In genomic region chr20:24993337-24994185, GRCh38 we compare ENCODE assay signal across 8 cellular contexts. TPM values are rescaled to one million over a fixed set of nuclear protein-coding genes. Genes with fewer than 3 reads are reported as not detected.
DNase-seq lines count a peak whose midpoint lies in the region; TF ChIP-seq lines count a peak whose summit lies in the region.

No MANE protein-coding gene starts in this region.

- CTCF ChIA-PET in activated naive CD4-positive, alpha-beta T cell treated with anti-CD3 and anti-CD28 coated beads for 36 hours (lab: Charles Lee), result interaction anchor here (0.6 to 8.0 kb wide), 25 partner anchors 11 to 578 kb away, joined by 3 to 105 read pairs (median 5); partner anchors contain the start of genes ACSS1, ENTPD6 and PYGB

- H3K36me3 ChIP-seq in ascending aorta (no peaks in the 10 kb centered on the region), iPS-15b (ENCODE audit: control insufficient read depth, insufficient read depth, low read length) (no peaks in the 10 kb centered on the region), skeletal muscle satellite cell (ENCODE audit: insufficient read depth, low read length) (no peaks in the 10 kb centered on the region)

- peak overlapping the region; percentile 96 to 99 for H3K27ac ChIP-seq in ascending aorta

- peak in 2 of 3 experiments; percentile 40 to 53 for TF ChIP-seq CTCF in ascending aorta (IDR thresholded peaks at IDR 0.05)

- H3K9me3 Mint-ChIP-seq in activated naive CD4-positive, alpha-beta T cell treated with anti-CD3 and anti-CD28 coated beads for 36 hours, result no peaks in the 10 kb centered on the region

- peak overlapping the region; percentile 83 to 92 for H3K4me3 ChIP-seq in ascending aorta
- H3K4me3 ChIP-seq in iPS-15b (ENCODE audit: low read depth, low read length), result peak overlapping the region; percentile 94
- H3K4me3 ChIP-seq in skeletal muscle satellite cell (ENCODE audit: low read length), result peak overlapping the region; percentile 95

- DNase-seq in activated naive CD4-positive, alpha-beta T cell treated with anti-CD3 and anti-CD28 coated beads for 36 hours, result no peak
- DNase-seq in activated naive CD4-positive, alpha-beta T cell (lab: John Stamatoyannopoulos, UW), result no peak
- DNase-seq in NCI-H2171 (lab: John Stamatoyannopoulos, UW) (peak; percentile 15), ascending aorta (ENCODE audit: low spot score in 2 of 2) (peak in 1 of 2 donors; percentile 28), occipital lobe (lab: John Stamatoyannopoulos, UW) (no peak)
- DNase-seq in NK-92 treated with Interleukin-12 subunit alpha and Interleukin-12 subunit beta, amount 100 ng/mL, for 24 hours (lab: John Stamatoyannopoulos, UW), result no peak

- H3K27ac Mint-ChIP-seq in activated naive CD4-positive, alpha-beta T cell treated with anti-CD3 and anti-CD28 coated beads for 36 hours, result peak overlapping the region; percentile 90

- H3K27me3 ChIP-seq in ascending aorta (no peaks in the 10 kb centered on the region), iPS-15b (ENCODE audit: control insufficient read depth, insufficient read depth, low read length) (peaks cover 5% of the 10 kb centered on the region), skeletal muscle satellite cell (ENCODE audit: control insufficient read depth, insufficient read depth, low read length) (peaks cover 17% of the 10 kb centered on the region)

- peaks cover 47% of the 10 kb centered on the region for H3K4me1 Mint-ChIP-seq in activated naive CD4-positive, alpha-beta T cell treated with anti-CD3 and anti-CD28 coated beads for 36 hours (ENCODE audit: low read depth)

- intact Hi-C loops in activated naive CD4-positive, alpha-beta T cell treated with anti-CD3 and anti-CD28 coated beads for 36 hours (cut with micrococcal nuclease), result loop anchor here (1.0 to 5.0 kb wide), 5 partner anchors 43 to 629 kb away; partner anchors contain the start of genes ABHD12, GINS1 and NANP
- intact Hi-C loops in ascending aorta (cut with DNase I), result loop anchor here (1.0 to 10.0 kb wide), 9 partner anchors 186 to 1639 kb away; partner anchors contain the start of genes ABHD12, CST3, ENTPD6 and NXT1

- H3K4me3 Mint-ChIP-seq in activated naive CD4-positive, alpha-beta T cell treated with anti-CD3 and anti-CD28 coated beads for 36 hours, result peak overlapping the region; percentile 89

- no peaks in the 10 kb centered on the region for H3K9me3 ChIP-seq in ascending aorta
- no peaks in the 10 kb centered on the region for H3K9me3 ChIP-seq in iPS-15b (ENCODE audit: control insufficient read depth, insufficient read depth, low read length)
- no peaks in the 10 kb centered on the region for H3K9me3 ChIP-seq in skeletal muscle satellite cell (replicated peaks; ENCODE audit: low read length)

- H3K9ac ChIP-seq in iPS-15b (ENCODE audit: low read depth, low read length) (peak overlapping the region; percentile 67), skeletal muscle satellite cell (ENCODE audit: low read depth, low read length) (peak overlapping the region; percentile 87)

- H3K27me3 Mint-ChIP-seq in activated naive CD4-positive, alpha-beta T cell treated with anti-CD3 and anti-CD28 coated beads for 36 hours (ENCODE audit: low read depth), result no peaks in the 10 kb centered on the region

- peak overlapping the region; percentile 96 for H3K4me2 ChIP-seq in skeletal muscle satellite cell (ENCODE audit: low read length)

- peaks cover 0 to 17% of the 10 kb centered on the region in 2 donors for H3K4me1 ChIP-seq in ascending aorta
- H3K4me1 ChIP-seq in iPS-15b (ENCODE audit: control insufficient read depth, insufficient read depth, low read length), result peaks cover 6% of the 10 kb centered on the region
- peaks cover 25% of the 10 kb centered on the region for H3K4me1 ChIP-seq in skeletal muscle satellite cell (ENCODE audit: control insufficient read depth, insufficient read depth, low read length)

- peaks cover 6% of the 10 kb centered on the region for H3K36me3 Mint-ChIP-seq in activated naive CD4-positive, alpha-beta T cell treated with anti-CD3 and anti-CD28 coated beads for 36 hours (ENCODE audit: low read depth)

RNA-seq across cellular contexts. Expression of gene APMAP, which starts 1.0 kb away (rescaled TPM):
- total RNA-seq in activated naive CD4-positive, alpha-beta T cell treated with anti-CD3 and anti-CD28 coated beads for 36 hours, result 10 to 100 TPM; 46.9 to 50.9 TPM
- total RNA-seq in ascending aorta, result 44.8 TPM
- 64.0 and 75.0 TPM in 2 replicates for total RNA-seq in skeletal muscle satellite cell (2012; rRNA removed)
- total RNA-seq in occipital lobe, result 60.7 TPM

RNA-seq across cellular contexts. Expression of gene CST7, which starts 44.5 kb away (rescaled TPM):
- 10 to 100 TPM; 37.8 to 43.1 TPM for total RNA-seq in activated naive CD4-positive, alpha-beta T cell treated with anti-CD3 and anti-CD28 coated beads for 36 hours
- total RNA-seq in ascending aorta (not detected), occipital lobe (0.31 TPM)
- not detected in 2 replicates for total RNA-seq in skeletal muscle satellite cell (2012; rRNA removed)

Comparison
In these comparisons a context has a peak if more than half of its experiments do, and no peak if none do; other contexts are left out.
1. RNA of gene CST7, which starts 44.5 kb away (total RNA-seq): 37.8 to 43.1 TPM in activated naive CD4-positive, alpha-beta T cell treated with anti-CD3 and anti-CD28 coated beads for 36 hours; 0.31 TPM in occipital lobe (single experiment) and not detected in ascending aorta (single experiment); every median in the first group is over 10 times any median in the second.
2. Peak in every context shown above with its lines, with median percentiles within 50 percentile points of each other: H3K4me3 ChIP-seq.